Comparison of ENCODE assay signal across 18 cellular contexts in the genomic region with DNA sequence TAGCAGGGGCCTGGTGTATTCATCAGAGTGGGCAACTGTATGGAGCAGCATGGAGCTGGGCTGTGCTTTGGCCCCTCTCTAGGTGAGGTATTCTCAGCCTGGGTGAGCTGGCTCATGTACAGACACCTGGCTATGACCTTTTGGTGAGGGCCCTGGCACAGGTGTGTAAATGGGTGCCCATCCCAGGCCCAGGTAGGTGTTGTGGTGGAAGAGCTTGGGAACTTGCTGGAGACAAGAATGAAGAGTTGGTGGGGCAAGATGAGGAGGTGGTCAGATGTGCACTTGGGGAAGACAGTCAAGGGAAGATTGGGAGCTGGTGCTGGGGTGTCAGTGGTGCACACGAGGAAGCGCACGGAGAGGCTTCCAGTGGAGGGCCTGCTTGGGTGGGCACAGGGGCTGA.
DNase-seq lines count a peak whose midpoint lies in the region; ATAC-seq, FAIRE-seq and TF ChIP-seq lines count a peak whose summit lies in the region.
"Had no signal": no experiment of that assay in that cellular context is flagged by ENCODE, and none has a peak within 500 bp of the region (broad histone marks: within the 10 kb centered on the region; RNA-seq: fewer than 3 reads in every experiment).

No MANE protein-coding gene starts in this region.

- H3K36me3 Mint-ChIP-seq in astrocyte (ENCODE audit: low read depth, unreplicated experiment), result peaks cover 8% of the 10 kb centered on the region
- no peaks in the 10 kb centered on the region for H3K36me3 Mint-ChIP-seq in osteocyte (ENCODE audit: unreplicated experiment)

- H3K27ac ChIP-seq in astrocyte (ENCODE audit: low read depth, low read length) (no peak overlapping the region), lower lobe of right lung (no peak overlapping the region)
- H3K27ac ChIP-seq: A549, C4-2B, GM23248 had no signal

- no peaks in the 10 kb centered on the region for H3K36me3 ChIP-seq in astrocyte (ENCODE audit: insufficient read depth, low read length)
- no peaks in the 10 kb centered on the region for H3K36me3 ChIP-seq in lower lobe of right lung
- H3K36me3 ChIP-seq: HAP-1 had no signal

- peaks cover 5% of the 10 kb centered on the region for H3K4me1 Mint-ChIP-seq in astrocyte (ENCODE audit: low read depth, unreplicated experiment)
- H3K4me1 Mint-ChIP-seq in osteocyte (ENCODE audit: unreplicated experiment), result no peaks in the 10 kb centered on the region

- H3K9me3 ChIP-seq in astrocyte (ENCODE audit: insufficient read depth, low read depth, low read length) (peaks cover 6% of the 10 kb centered on the region), lower lobe of right lung (no peaks in the 10 kb centered on the region)
- H3K9me3 ChIP-seq: A549, HAP-1 had no signal

- H3K79me2 ChIP-seq in astrocyte (ENCODE audit: insufficient read depth, low read length), result no peaks in the 10 kb centered on the region

- peak overlapping the region; percentile 17 for H3K4me3 Mint-ChIP-seq in astrocyte (ENCODE audit: unreplicated experiment)
- no peak overlapping the region for H3K4me3 Mint-ChIP-seq in osteocyte (ENCODE audit: unreplicated experiment)
- H3K4me3 Mint-ChIP-seq: CD4-positive, alpha-beta T cell had no signal

- TF ChIP-seq CTCF in astrocyte (IDR thresholded peaks at IDR 0.05; ENCODE audit: insufficient read depth, low read depth, low read length) (no peak), lower lobe of right lung (IDR thresholded peaks at IDR 0.05) (no peak), osteocyte (IDR thresholded peaks at IDR 0.05) (no peak)

- H3K27ac Mint-ChIP-seq in astrocyte (ENCODE audit: unreplicated experiment) (no peak overlapping the region), osteocyte (ENCODE audit: unreplicated experiment) (no peak overlapping the region)
- H3K27ac Mint-ChIP-seq: CD4-positive, alpha-beta T cell had no signal

- H3K4me1 ChIP-seq in astrocyte (ENCODE audit: insufficient read depth, low read length) (no peaks in the 10 kb centered on the region), lower lobe of right lung (no peaks in the 10 kb centered on the region)
- H3K4me1 ChIP-seq: A549, Caco-2, HAP-1 had no signal

- H2AFZ ChIP-seq in astrocyte (ENCODE audit: low read depth, low read length), result no peak overlapping the region
- H2AFZ ChIP-seq: GM23248 had no signal

- H3K4me2 ChIP-seq in astrocyte (ENCODE audit: low read length), result no peak overlapping the region
- H3K4me2 ChIP-seq: A549 had no signal

- no peaks in the 10 kb centered on the region for H3K27me3 ChIP-seq in astrocyte (ENCODE audit: insufficient read depth, low read length)
- no peaks in the 10 kb centered on the region for H3K27me3 ChIP-seq in lower lobe of right lung (ENCODE audit: low read depth)

- H3K9me3 Mint-ChIP-seq in astrocyte (ENCODE audit: unreplicated experiment) (peaks cover 7% of the 10 kb centered on the region), osteocyte (ENCODE audit: unreplicated experiment) (peaks cover 4% of the 10 kb centered on the region)
- H3K9me3 Mint-ChIP-seq: CD4-positive, alpha-beta T cell had no signal

- no peak for FAIRE-seq in astrocyte (lab: Jason Lieb, UNC)
- FAIRE-seq: A549, D721Med, G401.6, GM12891 had no signal

- ATAC-seq in lower lobe of right lung (no peak), HG02981 (IDR thresholded peaks at IDR 0.05; ENCODE audit: unreplicated experiment) (no peak)
- ATAC-seq: A549 had no signal

- peaks cover 9% of the 10 kb centered on the region for H3K27me3 Mint-ChIP-seq in astrocyte (ENCODE audit: low read depth, unreplicated experiment)
- H3K27me3 Mint-ChIP-seq in osteocyte (ENCODE audit: unreplicated experiment), result no peaks in the 10 kb centered on the region
- H3K27me3 Mint-ChIP-seq: CD4-positive, alpha-beta T cell had no signal

- H4K20me1 ChIP-seq in astrocyte (ENCODE audit: insufficient read depth, low read length), result no peaks in the 10 kb centered on the region

- no peak overlapping the region for H3K4me3 ChIP-seq in astrocyte (ENCODE audit: insufficient read depth, low read depth, low read length)
- no peak overlapping the region for H3K4me3 ChIP-seq in lower lobe of right lung
- H3K4me3 ChIP-seq: A549, GM23248, HAP-1 had no signal

- no peak overlapping the region for H3K9ac ChIP-seq in astrocyte (ENCODE audit: low read length)
- H3K9ac ChIP-seq: GM23248 had no signal

- intact Hi-C loops in lower lobe of right lung (cut with DNase I), result no loop called here
- intact Hi-C loops in posterior vena cava (cut with DNase I), result no loop called here

- peak; percentile 2 for DNase-seq in activated naive CD4-positive, alpha-beta T cell treated with anti-CD3 and anti-CD28 coated beads, Interleukin-2, amount 50 U/mL, for 16 hours
- DNase-seq in activated naive CD4-positive, alpha-beta T cell (lab: John Stamatoyannopoulos, UW), result no peak
- DNase-seq in astrocyte (ENCODE audit: low read depth) (no peak), lower lobe of right lung (peak; percentile 18), osteocyte (ENCODE audit: extremely low spot score, unreplicated experiment) (peak; percentile 73), posterior vena cava (ENCODE audit: low spot score) (no peak)
- DNase-seq: AML-193; CD4-positive, alpha-beta T cell; GM23248; IMR-90 had no signal

Comparison
In these comparisons a context has a peak if more than half of its experiments do, and no peak if none do; other contexts are left out.
1. DNase-seq: peak in activated naive CD4-positive, alpha-beta T cell treated with anti-CD3 and anti-CD28 coated beads, Interleukin-2, amount 50 U/mL, for 16 hours (single experiment), lower lobe of right lung (single experiment) and osteocyte (single experiment); none in activated naive CD4-positive, alpha-beta T cell (0 of 4), astrocyte (single experiment) and posterior vena cava (single experiment).